Comparison of ENCODE assay signal across 8 cellular contexts in genomic region chrX:85244411-85245210, GRCh38.
DNase-seq lines count a peak whose midpoint lies in the region; ATAC-seq lines count a peak whose summit lies in the region.

No MANE protein-coding gene starts in this region.

- no peak overlapping the region for H3K27ac ChIP-seq in rectal smooth muscle tissue (ENCODE audit: low read depth, low read length)

- DNase-seq in GM03348 (ENCODE audit: low spot score) (peak; percentile 4), NCI-H146 (lab: John Stamatoyannopoulos, UW) (peak; percentile 55), hypothalamus (lab: John Stamatoyannopoulos, UW) (peak in 28 of 51 donors; percentile 0 to 43 (median 4)), HuH-7.5 (ENCODE audit: low spot score) (no peak)
- no peak for DNase-seq in activated naive CD8-positive, alpha-beta T cell treated with anti-CD3 and anti-CD28 coated beads, Interleukin-2, amount 50 U/mL, for 24 hours

- peaks cover 4% of the 10 kb centered on the region for H3K4me1 Mint-ChIP-seq in activated naive CD8-positive, alpha-beta T cell treated with anti-CD3 and anti-CD28 coated beads, Interleukin-2, amount 50 U/mL, for 24 hours

- no peak overlapping the region for H3K9ac ChIP-seq in rectal smooth muscle tissue (ENCODE audit: low read length)

- peak overlapping the region; percentile 85 for H3K4me3 Mint-ChIP-seq in activated naive CD8-positive, alpha-beta T cell treated with anti-CD3 and anti-CD28 coated beads, Interleukin-2, amount 50 U/mL, for 24 hours

- peaks cover 9% of the 10 kb centered on the region for H3K27me3 Mint-ChIP-seq in activated naive CD8-positive, alpha-beta T cell treated with anti-CD3 and anti-CD28 coated beads, Interleukin-2, amount 50 U/mL, for 24 hours

- no peaks in the 10 kb centered on the region for H3K36me3 Mint-ChIP-seq in activated naive CD8-positive, alpha-beta T cell treated with anti-CD3 and anti-CD28 coated beads, Interleukin-2, amount 50 U/mL, for 24 hours (ENCODE audit: low read depth)

- H3K4me3 ChIP-seq in rectal smooth muscle tissue (ENCODE audit: low read length), result peak overlapping the region; percentile 66

- H3K27me3 ChIP-seq in rectal smooth muscle tissue (ENCODE audit: control insufficient read depth, insufficient read depth, low read length), result no peaks in the 10 kb centered on the region

- peak overlapping the region; percentile 73 for H3K27ac Mint-ChIP-seq in activated naive CD8-positive, alpha-beta T cell treated with anti-CD3 and anti-CD28 coated beads, Interleukin-2, amount 50 U/mL, for 24 hours

- H3K36me3 ChIP-seq in rectal smooth muscle tissue (ENCODE audit: control insufficient read depth, insufficient read depth, low read length), result no peaks in the 10 kb centered on the region

- H3K4me1 ChIP-seq in rectal smooth muscle tissue (ENCODE audit: control insufficient read depth, insufficient read depth, low read length), result no peaks in the 10 kb centered on the region

- ATAC-seq in GM21723 (IDR thresholded peaks at IDR 0.05; ENCODE audit: unreplicated experiment) (peak; percentile 45), HG03460 (IDR thresholded peaks at IDR 0.05; ENCODE audit: unreplicated experiment) (no peak)
- ATAC-seq in activated naive CD8-positive, alpha-beta T cell treated with anti-CD3 and anti-CD28 coated beads, Interleukin-2, amount 50 U/mL, for 24 hours, result no peak

- H3K9me3 Mint-ChIP-seq in activated naive CD8-positive, alpha-beta T cell treated with anti-CD3 and anti-CD28 coated beads, Interleukin-2, amount 50 U/mL, for 24 hours, result no peaks in the 10 kb centered on the region

Comparison
In these comparisons a context has a peak if more than half of its experiments do, and no peak if none do; other contexts are left out.
1. DNase-seq: peak in GM03348 (single experiment), NCI-H146 (single experiment) and hypothalamus (28 of 51); none in activated naive CD8-positive, alpha-beta T cell treated with anti-CD3 and anti-CD28 coated beads, Interleukin-2, amount 50 U/mL, for 24 hours (single experiment) and HuH-7.5 (single experiment).